ENCODE assay signal across 1 cellular context in the genomic region with DNA sequence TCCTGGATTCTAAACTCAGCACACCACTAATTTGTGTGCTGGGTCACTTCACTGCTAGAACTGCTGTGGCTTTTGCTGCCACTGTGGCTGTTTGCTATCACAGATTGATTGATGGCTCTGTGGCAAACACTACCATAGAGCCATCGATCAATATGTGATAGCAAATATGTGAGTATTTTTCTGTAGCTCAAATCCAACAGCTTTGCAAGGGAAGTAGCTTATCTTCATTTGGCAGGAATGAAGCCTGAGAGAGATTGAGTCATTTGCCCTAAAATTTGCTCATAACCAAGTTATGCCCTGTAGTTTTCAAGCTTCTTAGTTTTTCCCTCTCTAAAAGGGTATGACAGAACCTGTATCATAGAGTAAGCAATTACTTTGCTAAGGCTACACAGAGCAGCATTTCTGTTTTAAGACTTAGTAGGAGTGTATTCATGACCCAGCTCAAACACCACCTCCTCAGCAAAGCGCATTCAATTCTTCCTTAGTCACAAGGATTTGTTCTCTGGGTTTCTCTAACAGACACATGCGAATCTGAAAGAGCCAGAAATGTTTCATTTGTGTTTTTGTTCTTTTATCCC.
A peak's percentile ranks its signal among the peaks of the same experiment; 100 is the strongest.
TF ChIP-seq lines count a peak whose summit lies in the region.

No MANE protein-coding gene starts in this region.

TF ChIP-seq in K562, 482 proteins besides CTCF, POLR2A, EP300 and RAD21 (continued from another document and continues in another):
- no peak for TF ChIP-seq THAP12 (CRISPR knock-in tag; IDR thresholded peaks at IDR 0.05)
- TF ChIP-seq GTF3C2 (IDR thresholded peaks at IDR 0.05; ENCODE audit: borderline replicate concordance, extremely low read depth, insufficient read length), result no peak
- no peak for TF ChIP-seq PHB (CRISPR knock-in tag; IDR thresholded peaks at IDR 0.05)
- TF ChIP-seq PURB (CRISPR knock-in tag; IDR thresholded peaks at IDR 0.05; ENCODE audit: low read depth), result no peak
- no peak for TF ChIP-seq PTRF (tag; IDR thresholded peaks at IDR 0.05)
- TF ChIP-seq MYBL2 (IDR thresholded peaks at IDR 0.05; ENCODE audit: low read depth), result no peak
- no peak for TF ChIP-seq MYBL2 (CRISPR knock-in tag; IDR thresholded peaks at IDR 0.05; ENCODE audit: borderline replicate concordance)
- no peak for TF ChIP-seq WHSC1 (IDR thresholded peaks at IDR 0.05; ENCODE audit: low read length)
- no peak for TF ChIP-seq ELK1 (CRISPR knock-in tag; IDR thresholded peaks at IDR 0.05)
- TF ChIP-seq ZNF282 (CRISPR knock-in tag; IDR thresholded peaks at IDR 0.05), result no peak
- no peak for TF ChIP-seq SRSF9 (IDR thresholded peaks at IDR 0.05; ENCODE audit: borderline replicate concordance, low read depth, low read length)
- TF ChIP-seq ZNF785 (CRISPR knock-in tag; IDR thresholded peaks at IDR 0.05), result no peak
- peak; percentile 33; the same call in 1 of the 2 replicates for TF ChIP-seq JUND (IDR thresholded peaks at IDR 0.05; ENCODE audit: borderline replicate concordance, low read depth, low read length)
- TF ChIP-seq JUND (tag; IDR thresholded peaks at IDR 0.05; ENCODE audit: borderline replicate concordance, low read depth, low read length), result peak; percentile 14; the same call in 1 of the 3 replicates
- TF ChIP-seq HOMEZ (CRISPR knock-in tag; IDR thresholded peaks at IDR 0.05), result no peak
- no peak for TF ChIP-seq NFATC3 (IDR thresholded peaks at IDR 0.05)
- no peak for TF ChIP-seq GMEB1 (CRISPR knock-in tag; IDR thresholded peaks at IDR 0.05)
- TF ChIP-seq, protein P1, sequence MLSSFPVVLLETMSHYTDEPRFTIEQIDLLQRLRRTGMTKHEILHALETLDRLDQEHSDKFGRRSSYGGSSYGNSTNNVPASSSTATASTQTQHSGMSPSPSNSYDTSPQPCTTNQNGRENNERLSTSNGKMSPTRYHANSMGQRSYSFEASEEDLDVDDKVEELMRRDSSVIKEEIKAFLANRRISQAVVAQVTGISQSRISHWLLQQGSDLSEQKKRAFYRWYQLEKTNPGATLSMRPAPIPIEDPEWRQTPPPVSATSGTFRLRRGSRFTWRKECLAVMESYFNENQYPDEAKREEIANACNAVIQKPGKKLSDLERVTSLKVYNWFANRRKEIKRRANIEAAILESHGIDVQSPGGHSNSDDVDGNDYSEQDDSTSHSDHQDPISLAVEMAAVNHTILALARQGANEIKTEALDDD (IDR thresholded peaks at IDR 0.05), result peak; percentile 62; the same call in 1 of the 2 replicates
- TF ChIP-seq CBFA2T2 (conservative IDR thresholded peaks at IDR 0.05), result peak; percentile 33
- TF ChIP-seq ZBTB17 (CRISPR knock-in tag; IDR thresholded peaks at IDR 0.05), result no peak
- no peak for TF ChIP-seq ZNF583 (CRISPR knock-in tag; IDR thresholded peaks at IDR 0.05)
- TF ChIP-seq FOSL1 (tag; conservative IDR thresholded peaks at IDR 0.05), result peak; percentile 48; the same call in 1 of the 2 replicates
- TF ChIP-seq FOXK2 (conservative IDR thresholded peaks at IDR 0.05 in 1 of 2, IDR thresholded peaks at IDR 0.05 in 1 of 2; ENCODE audit: low read depth in 2 of 2), result no peak
- TF ChIP-seq ZNF24 (IDR thresholded peaks at IDR 0.05), result no peak
- TF ChIP-seq KDM4B (IDR thresholded peaks at IDR 0.05; ENCODE audit: borderline replicate concordance in 2 of 2, low read depth in 1 of 2), result no peak
- TF ChIP-seq ZC3H4 (CRISPR knock-in tag; IDR thresholded peaks at IDR 0.05; ENCODE audit: borderline replicate concordance), result no peak
- no peak for TF ChIP-seq ELF1 (tag; IDR thresholded peaks at IDR 0.05)
- no peak for TF ChIP-seq ZBED1 (IDR thresholded peaks at IDR 0.05)
- TF ChIP-seq, protein P2, sequence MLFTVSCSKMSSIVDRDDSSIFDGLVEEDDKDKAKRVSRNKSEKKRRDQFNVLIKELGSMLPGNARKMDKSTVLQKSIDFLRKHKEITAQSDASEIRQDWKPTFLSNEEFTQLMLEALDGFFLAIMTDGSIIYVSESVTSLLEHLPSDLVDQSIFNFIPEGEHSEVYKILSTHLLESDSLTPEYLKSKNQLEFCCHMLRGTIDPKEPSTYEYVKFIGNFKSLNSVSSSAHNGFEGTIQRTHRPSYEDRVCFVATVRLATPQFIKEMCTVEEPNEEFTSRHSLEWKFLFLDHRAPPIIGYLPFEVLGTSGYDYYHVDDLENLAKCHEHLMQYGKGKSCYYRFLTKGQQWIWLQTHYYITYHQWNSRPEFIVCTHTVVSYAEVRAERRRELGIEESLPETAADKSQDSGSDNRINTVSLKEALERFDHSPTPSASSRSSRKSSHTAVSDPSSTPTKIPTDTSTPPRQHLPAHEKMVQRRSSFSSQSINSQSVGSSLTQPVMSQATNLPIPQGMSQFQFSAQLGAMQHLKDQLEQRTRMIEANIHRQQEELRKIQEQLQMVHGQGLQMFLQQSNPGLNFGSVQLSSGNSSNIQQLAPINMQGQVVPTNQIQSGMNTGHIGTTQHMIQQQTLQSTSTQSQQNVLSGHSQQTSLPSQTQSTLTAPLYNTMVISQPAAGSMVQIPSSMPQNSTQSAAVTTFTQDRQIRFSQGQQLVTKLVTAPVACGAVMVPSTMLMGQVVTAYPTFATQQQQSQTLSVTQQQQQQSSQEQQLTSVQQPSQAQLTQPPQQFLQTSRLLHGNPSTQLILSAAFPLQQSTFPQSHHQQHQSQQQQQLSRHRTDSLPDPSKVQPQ (CRISPR knock-in tag; IDR thresholded peaks at IDR 0.05; ENCODE audit: borderline replicate concordance), result no peak
- TF ChIP-seq GATAD2B (IDR thresholded peaks at IDR 0.05; ENCODE audit: borderline replicate concordance), result no peak
- TF ChIP-seq SUPT5H (IDR thresholded peaks at IDR 0.05), result no peak
- TF ChIP-seq, protein P3, sequence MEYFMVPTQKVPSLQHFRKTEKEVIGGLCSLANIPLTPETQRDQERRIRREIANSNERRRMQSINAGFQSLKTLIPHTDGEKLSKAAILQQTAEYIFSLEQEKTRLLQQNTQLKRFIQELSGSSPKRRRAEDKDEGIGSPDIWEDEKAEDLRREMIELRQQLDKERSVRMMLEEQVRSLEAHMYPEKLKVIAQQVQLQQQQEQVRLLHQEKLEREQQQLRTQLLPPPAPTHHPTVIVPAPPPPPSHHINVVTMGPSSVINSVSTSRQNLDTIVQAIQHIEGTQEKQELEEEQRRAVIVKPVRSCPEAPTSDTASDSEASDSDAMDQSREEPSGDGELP (CRISPR knock-in tag; IDR thresholded peaks at IDR 0.05; ENCODE audit: borderline replicate concordance), result no peak
- no peak for TF ChIP-seq PBX2 (CRISPR knock-in tag; IDR thresholded peaks at IDR 0.05; ENCODE audit: low read depth)
- TF ChIP-seq PBX2 (tag; conservative IDR thresholded peaks at IDR 0.05; ENCODE audit: low read depth), result peak; percentile 92
- TF ChIP-seq RB1 (IDR thresholded peaks at IDR 0.05; ENCODE audit: low read depth), result no peak
- no peak for TF ChIP-seq RFX7 (CRISPR knock-in tag; IDR thresholded peaks at IDR 0.05)
- TF ChIP-seq YBX1 (IDR thresholded peaks at IDR 0.05), result no peak
- no peak for TF ChIP-seq BHLHE40 (IDR thresholded peaks at IDR 0.05; ENCODE audit: low read length)
- no peak for TF ChIP-seq SMC3 (conservative IDR thresholded peaks at IDR 0.05; ENCODE audit: insufficient read depth, low read depth, low read length)
- TF ChIP-seq PKNOX1 (IDR thresholded peaks at IDR 0.05), result peak; percentile 79
